In genomic region chr17:39634384-39634871, GRCh38 we compare ENCODE assay signal across 8 cellular contexts.
DNase-seq lines count a peak whose midpoint lies in the region; ATAC-seq and TF ChIP-seq lines count a peak whose summit lies in the region.

No MANE protein-coding gene starts in this region.

- H3K36me3 Mint-ChIP-seq in stimulated activated naive B cell treated with anti-CD40 and anti-IgM and Interleukin-4, amounts not matched to agents 10 μg/mL and 1 μg/mL and 100 μg/mL, for 72 hours, result peaks cover 3 to 4% of the 10 kb centered on the region in 2 donors

- no peaks in the 10 kb centered on the region for H3K9me3 Mint-ChIP-seq in stimulated activated naive B cell treated with anti-CD40 and anti-IgM and Interleukin-4, amounts not matched to agents 10 μg/mL and 1 μg/mL and 100 μg/mL, for 72 hours

- no peak for ATAC-seq in stimulated activated naive B cell treated with anti-CD40 and anti-IgM and Interleukin-4, amounts not matched to agents 10 μg/mL and 1 μg/mL and 100 μg/mL, for 72 hours (replicated peaks)
- ATAC-seq in GM21423 (IDR thresholded peaks at IDR 0.05; ENCODE audit: unreplicated experiment), result no peak

- H3K27me3 Mint-ChIP-seq in stimulated activated naive B cell treated with anti-CD40 and anti-IgM and Interleukin-4, amounts not matched to agents 10 μg/mL and 1 μg/mL and 100 μg/mL, for 72 hours, result peaks cover 9 to 14% of the 10 kb centered on the region in 2 donors

- no peak overlapping the region for H3K4me2 ChIP-seq in DOHH2 (ENCODE audit: low read length)

- H3K27ac ChIP-seq in DOHH2 (ENCODE audit: low read depth, low read length), result no peak overlapping the region

- no peaks in the 10 kb centered on the region for H3K9me3 ChIP-seq in DOHH2 (ENCODE audit: control insufficient read depth, insufficient read depth, low read length)

- H3K4me1 Mint-ChIP-seq in stimulated activated naive B cell treated with anti-CD40 and anti-IgM and Interleukin-4, amounts not matched to agents 10 μg/mL and 1 μg/mL and 100 μg/mL, for 72 hours, result peaks cover 33 to 45% of the 10 kb centered on the region in 2 donors

- H3K4me3 ChIP-seq in DOHH2 (ENCODE audit: low read length), result no peak overlapping the region

- H3K4me3 Mint-ChIP-seq in stimulated activated naive B cell treated with anti-CD40 and anti-IgM and Interleukin-4, amounts not matched to agents 10 μg/mL and 1 μg/mL and 100 μg/mL, for 72 hours, result no peak overlapping the region

- H3K79me2 ChIP-seq in DOHH2 (ENCODE audit: control insufficient read depth, low read length), result peaks cover 26% of the 10 kb centered on the region

- H3K4me1 ChIP-seq in DOHH2 (ENCODE audit: control insufficient read depth, low read length), result peaks cover 29% of the 10 kb centered on the region

- DNase-seq in ACHN, result peak; percentile 57
- peak; percentile 26 for DNase-seq in NCI-H146 treated with DMSO at 0.1 percent for 48 hours (lab: John Stamatoyannopoulos, UW; ENCODE audit: unreplicated experiment)
- peak; percentile 67 for DNase-seq in astrocyte of the hippocampus (ENCODE audit: low read depth, low spot score)
- peak; percentile 89 for DNase-seq in left kidney (ENCODE audit: low read depth, low spot score)
- no peak for DNase-seq in stimulated activated naive B cell treated with anti-CD40 and anti-IgM and Interleukin-4, amounts not matched to agents 10 μg/mL and 1 μg/mL and 100 μg/mL, for 72 hours
- no peak for DNase-seq in stimulated activated CD4-positive, alpha-beta T cell treated with anti-CD3 and anti-CD28 coated beads, Interleukin-12 subunit alpha, Interleukin-12 subunit beta, amount 100 ng/mL, for 4 hours

- H3K36me3 ChIP-seq in DOHH2 (ENCODE audit: control insufficient read depth, low read length), result peaks cover 6% of the 10 kb centered on the region; the same call in 1 of the 2 replicates

- in situ Hi-C loops in ACHN (cut with HindIII; ENCODE audit: low pct_ligation_motif_present, low pct_unique_long_range_greater_than_20kb, low sequenced_read_pairs), result no loop called here

- no peaks in the 10 kb centered on the region for H3K27me3 ChIP-seq in DOHH2 (ENCODE audit: control insufficient read depth, low read length)

- peak; percentile 90 for TF ChIP-seq CTCF in DOHH2 (IDR thresholded peaks at IDR 0.05; ENCODE audit: low read depth, low read length, poor library complexity, severe bottlenecking)

- no peaks in the 10 kb centered on the region for H4K20me1 ChIP-seq in DOHH2 (ENCODE audit: control insufficient read depth, insufficient read depth, low read depth, low read length)

- H3K9me2 ChIP-seq in DOHH2 (replicated peaks; ENCODE audit: control insufficient read depth, low read length), result no peaks in the 10 kb centered on the region

- H3F3A ChIP-seq in DOHH2 (ENCODE audit: control insufficient read depth, insufficient read depth), result no peaks in the 10 kb centered on the region

- H3K27ac Mint-ChIP-seq in stimulated activated naive B cell treated with anti-CD40 and anti-IgM and Interleukin-4, amounts not matched to agents 10 μg/mL and 1 μg/mL and 100 μg/mL, for 72 hours, result no peak overlapping the region

Comparison
In these comparisons a context has a peak if more than half of its experiments do, and no peak if none do; other contexts are left out.
1. DNase-seq: peak in ACHN (single experiment), NCI-H146 treated with DMSO at 0.1 percent for 48 hours (single experiment), astrocyte of the hippocampus (single experiment) and left kidney (single experiment); none in stimulated activated naive B cell treated with anti-CD40 and anti-IgM and Interleukin-4, amounts not matched to agents 10 μg/mL and 1 μg/mL and 100 μg/mL, for 72 hours (single experiment) and stimulated activated CD4-positive, alpha-beta T cell treated with anti-CD3 and anti-CD28 coated beads, Interleukin-12 subunit alpha, Interleukin-12 subunit beta, amount 100 ng/mL, for 4 hours (single experiment).